In the genomic region with DNA sequence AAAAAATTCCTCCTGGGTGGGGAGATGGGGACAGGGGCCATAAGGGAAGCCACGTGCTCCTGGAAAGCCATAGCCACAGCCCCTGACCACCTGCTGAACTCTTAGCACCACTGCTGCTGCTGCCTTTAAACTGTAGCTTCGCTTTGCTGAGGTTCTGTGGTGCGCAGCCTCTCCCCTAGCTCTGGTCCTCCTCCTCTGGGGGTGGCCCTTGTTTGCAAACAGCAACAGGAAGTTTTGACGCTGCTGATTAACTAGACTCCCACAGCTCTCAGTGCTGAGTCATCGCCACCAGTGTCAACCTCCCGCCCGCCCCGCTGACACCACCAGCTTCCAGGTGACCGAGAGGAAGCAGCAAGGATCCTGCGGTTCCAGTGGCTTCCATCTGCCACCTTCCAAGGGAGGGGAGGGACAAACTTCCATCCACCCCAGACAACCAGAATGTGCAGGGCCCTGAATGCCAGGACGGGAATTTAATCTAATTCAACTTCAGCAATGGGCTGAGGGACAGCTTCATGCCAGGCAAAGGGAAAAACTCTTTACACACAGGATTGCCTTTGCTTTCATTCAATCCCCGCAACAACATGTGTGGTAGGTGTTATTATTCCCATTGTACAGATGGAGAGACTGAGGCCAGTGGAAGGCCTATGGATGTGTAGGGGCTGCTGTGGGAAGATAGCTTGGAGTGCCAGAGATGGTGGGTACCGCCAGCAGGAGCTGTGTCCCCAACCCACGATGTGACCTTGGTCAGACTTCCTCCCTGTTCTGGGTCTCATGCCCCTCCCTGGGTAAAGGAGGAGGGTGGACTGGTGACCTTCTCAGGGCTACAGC, we compare ENCODE assay signal across 8 cellular contexts. TPM values are rescaled to one million over a fixed set of nuclear protein-coding genes. Genes with fewer than 3 reads are reported as not detected.
DNase-seq lines count a peak whose midpoint lies in the region; ATAC-seq lines count a peak whose summit lies in the region.

No MANE protein-coding gene starts in this region.

- H3K36me3 ChIP-seq in SJSA1: no peaks in the 10 kb centered on the region

- H3K27ac ChIP-seq in SJSA1: peak overlapping the region; percentile 49

- no peak overlapping the region for H3K4me3 ChIP-seq in SJSA1

- peaks cover 48% of the 10 kb centered on the region for H3K4me1 ChIP-seq in SJSA1 (replicated peaks)

- H3K27me3 ChIP-seq in SJSA1 (replicated peaks): no peaks in the 10 kb centered on the region

- peak; percentile 32 for DNase-seq in COLO829 (ENCODE audit: low spot score)
- DNase-seq in SJSA1 (ENCODE audit: low read depth in 1 of 2, low spot score in 2 of 2): peak; percentile 93 to 95
- peak; percentile 64 for DNase-seq in activated naive CD4-positive, alpha-beta T cell treated with anti-CD3 and anti-CD28 coated beads, Interleukin-2, amount 50 U/mL, for 16 hours
- peak; percentile 70 for DNase-seq in iPS-NIHi11 (ENCODE audit: low spot score)
- DNase-seq in stimulated activated CD4-positive, alpha-beta T cell treated with anti-CD3 and anti-CD28 coated beads, Interleukin-1b, Interleukin-23, amount 100 ng/mL, for 24 hours (ENCODE audit: low read depth in 4 of 4, low spot score in 1 of 4): peak; percentile 36 to 58 (median 41)
- DNase-seq in DMS79 treated with DMSO at 0.1 percent for 48 hours (lab: John Stamatoyannopoulos, UW): no peak

- no peaks in the 10 kb centered on the region for H3K9me3 ChIP-seq in SJSA1 (replicated peaks)

- peak; percentile 99 for ATAC-seq in GM19395 (IDR thresholded peaks at IDR 0.05; ENCODE audit: unreplicated experiment)
- ATAC-seq in HG03460 (IDR thresholded peaks at IDR 0.05; ENCODE audit: unreplicated experiment): peak; percentile 98

RNA-seq across cellular contexts. Expression of a gene that starts 8.1 kb away (rescaled TPM):
- total RNA-seq in SJSA1 (2014; rRNA removed; shearing (Covaris generic)): 103 and 132 TPM in 2 replicates
